Comparison of ENCODE assay signal across 8 cellular contexts in the genomic region with DNA sequence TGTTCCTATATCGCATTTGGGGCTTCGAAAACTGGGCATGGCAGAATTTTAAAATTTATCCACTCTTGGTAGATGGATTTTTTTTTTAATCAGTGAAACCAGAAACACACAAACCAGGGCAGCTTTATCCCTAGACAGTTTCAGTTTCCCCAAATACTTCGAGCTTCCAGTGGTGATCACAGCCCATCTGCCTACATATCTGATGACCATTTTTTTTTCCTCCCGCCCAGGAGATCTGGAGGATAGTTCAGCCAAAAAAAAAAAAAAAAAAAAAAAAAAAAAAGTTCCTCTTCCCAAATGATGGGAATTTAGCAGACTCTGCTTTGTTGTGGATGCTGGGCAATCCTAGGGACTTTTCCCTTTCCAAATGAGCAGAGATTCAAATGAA. TPM values are rescaled to one million over a fixed set of nuclear protein-coding genes. Genes with fewer than 3 reads are reported as not detected.
DNase-seq lines count a peak whose midpoint lies in the region; ATAC-seq and TF ChIP-seq lines count a peak whose summit lies in the region.

No MANE protein-coding gene starts in this region.

- ATAC-seq in lower lobe of right lung (no peak), upper lobe of right lung (no peak), GM18858 (IDR thresholded peaks at IDR 0.05; ENCODE audit: unreplicated experiment) (no peak)

- in situ Hi-C loops in mammary epithelial cell (cut with MboI; ENCODE audit: low sequenced_read_pairs in 2 of 2) = no loop called here

- peak overlapping the region; percentile 66 for H3K9ac ChIP-seq in mammary epithelial cell (ENCODE audit: insufficient read depth, low read length)

- TF ChIP-seq CTCF in mammary epithelial cell (conservative IDR thresholded peaks at IDR 0.05 in 1 of 2, IDR thresholded peaks at IDR 0.05 in 1 of 2; ENCODE audit: extremely low read depth in 1 of 2, insufficient read depth in 1 of 2, low read depth in 1 of 2, low read length in 2 of 2) (no peak), lower lobe of right lung (IDR thresholded peaks at IDR 0.05) (no peak), upper lobe of right lung (IDR thresholded peaks at IDR 0.05) (no peak)

- H3K27ac Mint-ChIP-seq in activated T-cell treated with anti-CD3 and anti-CD28 coated beads, Interleukin-2, amount 50 U/mL, for 24 hours = no peak overlapping the region

- no TSS peak for BruUV-seq in mammary epithelial cell (replicated peaks; lab: Mats Ljungman, UMichigan)

- peak overlapping the region; percentile 52 for H3K4me3 Mint-ChIP-seq in activated T-cell treated with anti-CD3 and anti-CD28 coated beads, Interleukin-2, amount 50 U/mL, for 24 hours

- H3K79me2 ChIP-seq in mammary epithelial cell (ENCODE audit: insufficient read depth, low read length) = peaks cover 37% of the 10 kb centered on the region

- no peaks in the 10 kb centered on the region for H3K9me3 Mint-ChIP-seq in activated T-cell treated with anti-CD3 and anti-CD28 coated beads, Interleukin-2, amount 50 U/mL, for 24 hours

- no peaks in the 10 kb centered on the region for H3K9me3 ChIP-seq in mammary epithelial cell (replicated peaks; ENCODE audit: insufficient read depth, low read length)
- H3K9me3 ChIP-seq in lower lobe of right lung = no peaks in the 10 kb centered on the region
- no peaks in the 10 kb centered on the region for H3K9me3 ChIP-seq in upper lobe of right lung

- H3K4me3 ChIP-seq in mammary epithelial cell (replicated peaks in 1 of 3; ENCODE audit: insufficient read depth in 1 of 3, low read depth in 2 of 3, low read length in 3 of 3) (peak overlapping the region in 2 of 3 experiments; percentile 72 to 81), lower lobe of right lung (peak overlapping the region; percentile 85), upper lobe of right lung (peak overlapping the region; percentile 79)

- no peaks in the 10 kb centered on the region for H3K36me3 ChIP-seq in mammary epithelial cell (ENCODE audit: insufficient read depth, low read length)
- H3K36me3 ChIP-seq in lower lobe of right lung = no peaks in the 10 kb centered on the region
- no peaks in the 10 kb centered on the region for H3K36me3 ChIP-seq in upper lobe of right lung

- DNase-seq in activated T-cell treated with anti-CD3 and anti-CD28 coated beads, Interleukin-2, amount 50 U/mL, for 24 hours = no peak
- no peak for DNase-seq in activated T-cell treated with anti-CD3 and anti-CD28 coated beads, Interleukin-2, amount 50 U/mL, for 48 hours
- no peak for DNase-seq in mammary epithelial cell
- DNase-seq in lower lobe of right lung = no peak
- DNase-seq in upper lobe of right lung = no peak
- DNase-seq in kidney glomerular epithelial cell (lab: John Stamatoyannopoulos, UW) = no peak
- DNase-seq in RKO (ENCODE audit: low spot score) = no peak

- CTCF ChIA-PET in mammary epithelial cell (lab: Charles Lee; ENCODE audit: low non-redundant PET) = interaction anchor here (0.6 kb wide), 1 partner anchor 66 kb away, joined by 3 read pairs; no protein-coding TSS in a partner anchor

- H3K27ac ChIP-seq in mammary epithelial cell (ENCODE audit: insufficient read depth, low read depth, low read length) = peak overlapping the region; percentile 79
- H3K27ac ChIP-seq in lower lobe of right lung = peak overlapping the region; percentile 100
- peak overlapping the region; percentile 99 for H3K27ac ChIP-seq in upper lobe of right lung

- 8% methylated on average over 2 of the region's 4 CpGs for WGBS in mammary epithelial cell (ENCODE audit: low coverage, missing lambda C conversion rate)

- H3K27me3 Mint-ChIP-seq in activated T-cell treated with anti-CD3 and anti-CD28 coated beads, Interleukin-2, amount 50 U/mL, for 24 hours = peaks cover 69% of the 10 kb centered on the region

- intact Hi-C loops in mammary epithelial cell (cut with micrococcal nuclease) (loop anchor here (2.0 to 5.0 kb wide), 4 partner anchors 14 to 120 kb away; no protein-coding TSS in a partner anchor), lower lobe of right lung (cut with DNase I) (no loop called here), upper lobe of right lung (cut with DNase I) (no loop called here)

- H3K4me1 ChIP-seq in mammary epithelial cell (ENCODE audit: insufficient read depth, low read length) (peaks cover 5% of the 10 kb centered on the region), lower lobe of right lung (peaks cover 47% of the 10 kb centered on the region), upper lobe of right lung (peaks cover 3% of the 10 kb centered on the region)

- H3K27me3 ChIP-seq in mammary epithelial cell (ENCODE audit: insufficient read depth, low read length) (no peaks in the 10 kb centered on the region), lower lobe of right lung (ENCODE audit: low read depth) (no peaks in the 10 kb centered on the region), upper lobe of right lung (no peaks in the 10 kb centered on the region)

- H2AFZ ChIP-seq in mammary epithelial cell (ENCODE audit: low read depth, low read length) = no peak overlapping the region

- H3K4me2 ChIP-seq in mammary epithelial cell (ENCODE audit: insufficient read depth, low read depth, low read length) = peak overlapping the region; percentile 96

- H3K36me3 Mint-ChIP-seq in activated T-cell treated with anti-CD3 and anti-CD28 coated beads, Interleukin-2, amount 50 U/mL, for 24 hours (ENCODE audit: low read depth) = no peaks in the 10 kb centered on the region

- dilution Hi-C loops in mammary epithelial cell (cut with HindIII; ENCODE audit: low sequenced_read_pairs) = no loop called here

- no peaks in the 10 kb centered on the region for H4K20me1 ChIP-seq in mammary epithelial cell (ENCODE audit: insufficient read depth, low read length)

- peaks cover 9% of the 10 kb centered on the region for H3K4me1 Mint-ChIP-seq in activated T-cell treated with anti-CD3 and anti-CD28 coated beads, Interleukin-2, amount 50 U/mL, for 24 hours (ENCODE audit: low read depth)

RNA-seq across cellular contexts. Expression of a gene that starts 1.0 kb away (rescaled TPM):
- 10 to 100 TPM; 23.5 to 42.8 TPM for total RNA-seq in mammary epithelial cell
- polyA plus RNA-seq in mammary epithelial cell = 12.8 TPM
- 27.8 TPM for polyA minus RNA-seq in mammary epithelial cell
- 42.6 TPM for total RNA-seq in lower lobe of right lung
- 39.5 TPM for total RNA-seq in upper lobe of right lung
